Comparison of ENCODE assay signal across 13 cellular contexts in genomic region chr9:92176068-92176799, GRCh38.
DNase-seq lines count a peak whose midpoint lies in the region; ATAC-seq and TF ChIP-seq lines count a peak whose summit lies in the region.
"Had no signal": no experiment of that assay in that cellular context is flagged by ENCODE, and none has a peak within 500 bp of the region (broad histone marks: within the 10 kb centered on the region; RNA-seq: fewer than 3 reads in every experiment).

No MANE protein-coding gene starts in this region.

- H2AFZ ChIP-seq in osteoblast (ENCODE audit: low read length) = no peak overlapping the region

- intact Hi-C loops in heart left ventricle (cut with DNase I) = no loop called here

- no peaks in the 10 kb centered on the region for H3K27me3 ChIP-seq in osteoblast (ENCODE audit: insufficient read depth, low read length)
- no peaks in the 10 kb centered on the region for H3K27me3 ChIP-seq in heart left ventricle
- H3K27me3 ChIP-seq: gastroesophageal sphincter had no signal

- H3K4me1 ChIP-seq in osteoblast (ENCODE audit: insufficient read depth, low read length) = peaks cover 9% of the 10 kb centered on the region
- H3K4me1 ChIP-seq in heart left ventricle = peaks cover 0 to 4% (median 0%) of the 10 kb centered on the region in 12 donors
- H3K4me1 ChIP-seq: gastroesophageal sphincter had no signal

- no peaks in the 10 kb centered on the region for H3K79me2 ChIP-seq in osteoblast (ENCODE audit: insufficient read depth, low read length)

- DNase-seq in NCI-H82 (lab: John Stamatoyannopoulos, UW) (peak; percentile 27), NCI-H82 treated with DMSO at 0.1 percent for 48 hours (lab: John Stamatoyannopoulos, UW; ENCODE audit: unreplicated experiment) (no peak), NB4 (ENCODE audit: low read depth) (peak; percentile 26), choroid plexus epithelial cell (ENCODE audit: low read depth) (peak; percentile 47), osteoblast (ENCODE audit: insufficient read length, low spot score, missing footprints) (peak; percentile 88), heart left ventricle (no peak), NCI-H2081 (lab: John Stamatoyannopoulos, UW) (no peak)
- DNase-seq: central memory CD4-positive, alpha-beta T cell; NCI-H1417; right cardiac atrium had no signal

- no peak overlapping the region for H3K27ac ChIP-seq in osteoblast (ENCODE audit: low read depth, low read length)
- no peak overlapping the region for H3K27ac ChIP-seq in heart left ventricle
- H3K27ac ChIP-seq: gastroesophageal sphincter had no signal

- TF ChIP-seq POLR2A in NB4 (IDR thresholded peaks at IDR 0.05; ENCODE audit: extremely low read depth, insufficient read length) (no peak), heart left ventricle (IDR thresholded peaks at IDR 0.05) (no peak)

- 83 to 87% (median 86%) methylated on average over 8 to 9 of the region's 9 CpGs for WGBS in heart left ventricle, 4 donors

- no peak overlapping the region for H3K4me2 ChIP-seq in osteoblast (ENCODE audit: insufficient read depth, low read length)

- TF ChIP-seq CTCF in NB4 (IDR thresholded peaks at IDR 0.05; ENCODE audit: low read depth, low read length) = peak; percentile 11
- peak; percentile 59 for TF ChIP-seq CTCF in choroid plexus epithelial cell (conservative IDR thresholded peaks at IDR 0.05; ENCODE audit: low read depth, low read length)
- peak; percentile 46 for TF ChIP-seq CTCF in osteoblast (IDR thresholded peaks at IDR 0.05; ENCODE audit: extremely low read depth, low read depth, low read length)
- no peak for TF ChIP-seq CTCF in heart left ventricle (IDR thresholded peaks at IDR 0.05)

- H3K9me3 ChIP-seq in osteoblast (ENCODE audit: low read depth, low read length) (peaks cover 7% of the 10 kb centered on the region), heart left ventricle (peaks cover 0 to 11% (median 0%) of the 10 kb centered on the region in 12 donors)

- ATAC-seq in heart left ventricle (no peak), GM21360 (IDR thresholded peaks at IDR 0.05; ENCODE audit: unreplicated experiment) (no peak)
- ATAC-seq: gastroesophageal sphincter, right cardiac atrium had no signal

- H3K36me3 ChIP-seq in osteoblast (ENCODE audit: insufficient read depth, low read length) = no peaks in the 10 kb centered on the region
- no peaks in the 10 kb centered on the region for H3K36me3 ChIP-seq in heart left ventricle
- H3K36me3 ChIP-seq: gastroesophageal sphincter had no signal

- H3K4me3 ChIP-seq in NB4 (ENCODE audit: low read depth, low read length) = no peak overlapping the region
- no peak overlapping the region for H3K4me3 ChIP-seq in choroid plexus epithelial cell (ENCODE audit: low read depth, low read length)
- H3K4me3 ChIP-seq in osteoblast (ENCODE audit: insufficient read depth, low read length) = no peak overlapping the region
- H3K4me3 ChIP-seq in heart left ventricle = no peak overlapping the region
- H3K4me3 ChIP-seq: gastroesophageal sphincter, lung had no signal

- no peaks in the 10 kb centered on the region for H4K20me1 ChIP-seq in osteoblast (ENCODE audit: insufficient read depth, low read length)

Comparison
In these comparisons a context has a peak if more than half of its experiments do, and no peak if none do; other contexts are left out.
1. DNase-seq: peak in NCI-H82 (single experiment), NB4 (single experiment), choroid plexus epithelial cell (single experiment) and osteoblast (single experiment); none in NCI-H82 treated with DMSO at 0.1 percent for 48 hours (single experiment), heart left ventricle (0 of 5) and NCI-H2081 (0 of 2).
2. CTCF ChIP-seq: peak in NB4 (single experiment), choroid plexus epithelial cell (single experiment) and osteoblast (single experiment); none in heart left ventricle (0 of 12).